1 cellular context compared by ENCODE assay signal in the genomic region with DNA sequence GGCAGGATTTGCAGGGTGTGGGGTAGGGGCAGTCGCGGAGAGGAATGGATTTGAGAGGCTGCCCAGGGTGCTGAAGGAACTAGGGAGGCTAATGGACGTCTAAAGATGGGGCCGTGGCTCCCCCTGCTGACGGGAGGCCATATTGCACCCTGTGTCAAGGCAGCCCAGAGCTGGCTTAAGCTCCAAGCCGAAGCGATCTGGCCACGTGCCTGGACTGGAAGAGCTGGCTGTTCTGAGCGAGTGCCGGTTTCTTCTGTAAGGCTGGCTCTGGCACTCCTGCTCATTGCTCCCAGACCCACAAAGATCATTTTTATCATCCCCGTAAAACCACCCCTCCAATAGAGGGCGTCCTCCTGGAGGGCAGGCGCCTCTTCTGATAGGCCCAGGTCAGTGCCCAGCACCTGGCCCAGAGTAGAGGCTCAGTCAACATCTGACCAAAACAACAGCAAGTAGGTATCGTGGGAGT.
TF ChIP-seq lines count a peak whose summit lies in the region.

No MANE protein-coding gene starts in this region.

TF ChIP-seq in liver, 16 proteins besides CTCF, POLR2A, EP300 and RAD21 (continued from another document):
- TF ChIP-seq, protein P1, sequence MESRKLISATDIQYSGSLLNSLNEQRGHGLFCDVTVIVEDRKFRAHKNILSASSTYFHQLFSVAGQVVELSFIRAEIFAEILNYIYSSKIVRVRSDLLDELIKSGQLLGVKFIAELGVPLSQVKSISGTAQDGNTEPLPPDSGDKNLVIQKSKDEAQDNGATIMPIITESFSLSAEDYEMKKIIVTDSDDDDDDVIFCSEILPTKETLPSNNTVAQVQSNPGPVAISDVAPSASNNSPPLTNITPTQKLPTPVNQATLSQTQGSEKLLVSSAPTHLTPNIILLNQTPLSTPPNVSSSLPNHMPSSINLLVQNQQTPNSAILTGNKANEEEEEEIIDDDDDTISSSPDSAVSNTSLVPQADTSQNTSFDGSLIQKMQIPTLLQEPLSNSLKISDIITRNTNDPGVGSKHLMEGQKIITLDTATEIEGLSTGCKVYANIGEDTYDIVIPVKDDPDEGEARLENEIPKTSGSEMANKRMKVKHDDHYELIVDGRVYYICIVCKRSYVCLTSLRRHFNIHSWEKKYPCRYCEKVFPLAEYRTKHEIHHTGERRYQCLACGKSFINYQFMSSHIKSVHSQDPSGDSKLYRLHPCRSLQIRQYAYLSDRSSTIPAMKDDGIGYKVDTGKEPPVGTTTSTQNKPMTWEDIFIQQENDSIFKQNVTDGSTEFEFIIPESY (IDR thresholded peaks at IDR 0.05), result no peak
- no peak for TF ChIP-seq HNF4G (IDR thresholded peaks at IDR 0.05)
TF ChIP-seq in liver: peak in this region for 0.
